ENCODE assay signal across 8 cellular contexts in the genomic region with DNA sequence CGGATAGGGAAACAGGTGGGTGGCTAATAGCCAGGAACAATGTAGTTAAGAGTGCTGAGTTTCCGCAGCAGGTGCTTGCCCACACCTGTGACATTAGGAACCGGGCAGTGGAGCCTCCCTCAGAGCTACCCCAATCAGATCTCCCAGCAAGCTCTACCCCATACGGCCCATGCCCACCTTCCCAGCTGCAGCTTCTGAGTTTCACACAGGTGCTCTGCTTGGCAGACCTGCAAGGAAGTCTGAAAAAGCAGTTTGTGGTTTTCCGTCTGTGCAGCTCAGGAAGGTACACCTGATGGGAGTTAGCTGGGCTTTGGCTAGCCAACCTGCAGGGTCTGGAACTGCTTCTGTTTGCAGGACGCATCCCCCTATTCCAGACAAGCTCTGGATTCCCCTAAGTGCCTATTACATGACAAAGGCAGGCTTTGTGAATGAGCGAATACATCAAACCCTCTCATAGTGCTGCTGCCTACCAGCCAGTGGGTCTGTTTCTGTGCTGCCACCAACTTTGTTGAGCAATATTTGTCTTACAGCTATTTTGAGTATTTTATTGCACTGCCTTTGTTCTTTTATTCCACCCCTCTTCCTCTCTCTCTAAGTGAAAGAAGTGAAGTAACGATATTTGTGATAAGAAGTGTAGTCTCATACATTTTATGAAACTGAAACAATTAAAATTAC. TPM values are rescaled to one million over a fixed set of nuclear protein-coding genes. Genes with fewer than 3 reads are reported as not detected.
A peak's percentile ranks its signal among the peaks of the same experiment; 100 is the strongest.
DNase-seq lines count a peak whose midpoint lies in the region; ATAC-seq, FAIRE-seq and TF ChIP-seq lines count a peak whose summit lies in the region.

No MANE protein-coding gene starts in this region.

- no peaks in the 10 kb centered on the region for H3K9me3 ChIP-seq in right lobe of liver
- no peaks in the 10 kb centered on the region for H3K9me3 ChIP-seq in BE2C

- peak; percentile 86 for FAIRE-seq in GM18507 (lab: Jason Lieb, UNC)

- DNase-seq in GM18507 (ENCODE audit: extremely low spot score, insufficient read length, low read depth), result no peak
- DNase-seq in SIG-M5 (lab: John Stamatoyannopoulos, UW), result peak; percentile 64
- no peak for DNase-seq in right lobe of liver
- no peak for DNase-seq in A172 (ENCODE audit: low spot score)
- no peak for DNase-seq in HUDEP-2 (lab: John Stamatoyannopoulos, UW; ENCODE audit: unreplicated experiment in 76 of 76)
- no peak for DNase-seq in BE2C
- DNase-seq in DMS114 treated with DMSO at 0.1 percent for 48 hours (lab: John Stamatoyannopoulos, UW; ENCODE audit: unreplicated experiment), result no peak

- WGBS in right lobe of liver (ENCODE audit: insufficient coverage, low coverage, low lambda C conversion rate, missing lambda C conversion rate), result 49% methylated on average over 7 of the region's 8 CpGs

- intact Hi-C loops in right lobe of liver (cut with DNase I), result no loop called here

- no peak for TF ChIP-seq POLR2A in right lobe of liver (IDR thresholded peaks at IDR 0.05)

- H3K27ac ChIP-seq in right lobe of liver, result peak overlapping the region in 2 of 3 donors; percentile 21 to 37

- H3K4me1 ChIP-seq in right lobe of liver (peaks cover 0 to 32% (median 10%) of the 10 kb centered on the region in 4 donors), BE2C (no peaks in the 10 kb centered on the region)

- H3K36me3 ChIP-seq in right lobe of liver (no peaks in the 10 kb centered on the region), BE2C (no peaks in the 10 kb centered on the region)

- ATAC-seq in HG03439 (IDR thresholded peaks at IDR 0.05; ENCODE audit: unreplicated experiment) (peak; percentile 46), right lobe of liver (peak; percentile 59 to 78 (median 66))

- no peak for TF ChIP-seq CTCF in right lobe of liver (IDR thresholded peaks at IDR 0.05)
- TF ChIP-seq CTCF in BE2C (IDR thresholded peaks at IDR 0.05; ENCODE audit: low read depth, low read length), result no peak

- H3K27me3 ChIP-seq in right lobe of liver (no peaks in the 10 kb centered on the region), BE2C (no peaks in the 10 kb centered on the region)

- H3K4me3 ChIP-seq in right lobe of liver, result no peak overlapping the region
- no peak overlapping the region for H3K4me3 ChIP-seq in BE2C (ENCODE audit: low read depth, low read length)

RNA-seq across cellular contexts. Expression of a gene that starts 24.7 kb away (rescaled TPM):
- 1 to 10 TPM; 1.7 to 4.3 (median 3.2) TPM for total RNA-seq in right lobe of liver
- total RNA-seq in A172 (2014; rRNA removed; shearing (Covaris generic)), result 6.0 and 10.0 TPM in 2 replicates
- polyA plus RNA-seq in BE2C (2012; ENCODE audit: insufficient read depth, insufficient read length, low read depth), result 3.6 TPM

RNA-seq across cellular contexts. Expression of a gene that starts 42.3 kb away (rescaled TPM):
- total RNA-seq in right lobe of liver, result 10 to 100 TPM in 4 of 6 experiments, 1 to 10 TPM in 2; 7.2 to 21.7 (median 12.4) TPM
- total RNA-seq in A172 (2014; rRNA removed; shearing (Covaris generic)), result 9.8 and 10.9 TPM in 2 replicates
- polyA plus RNA-seq in BE2C (2012; ENCODE audit: insufficient read depth, insufficient read length, low read depth), result 3.6 TPM
